9 cellular contexts compared by ENCODE assay signal in the genomic region with DNA sequence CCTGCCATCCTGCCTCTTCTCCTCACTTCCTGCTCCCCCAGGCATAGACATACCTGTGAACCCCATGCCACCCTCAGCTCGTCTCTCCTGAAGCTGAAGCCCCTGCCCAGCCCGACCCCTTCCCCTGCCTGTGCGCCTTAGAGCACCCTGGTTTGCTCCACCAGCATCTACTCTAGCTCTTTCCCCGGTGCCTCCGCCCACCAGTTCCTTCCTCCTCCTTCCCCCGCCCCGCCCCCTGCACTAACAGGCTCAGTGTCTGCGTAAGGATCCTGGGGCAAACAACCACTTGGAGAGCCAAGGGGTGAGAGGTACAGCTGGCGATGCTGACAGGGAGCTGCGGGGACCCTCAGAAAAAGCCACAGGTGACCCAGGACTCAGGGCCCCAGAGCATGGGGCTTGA. TPM values are rescaled to one million over a fixed set of nuclear protein-coding genes. Genes with fewer than 3 reads are reported as not detected.
DNase-seq lines count a peak whose midpoint lies in the region; ATAC-seq, FAIRE-seq and TF ChIP-seq lines count a peak whose summit lies in the region.
"Had no signal": no experiment of that assay in that cellular context is flagged by ENCODE, and none has a peak within 500 bp of the region (broad histone marks: within the 10 kb centered on the region; RNA-seq: fewer than 3 reads in every experiment).

No MANE protein-coding gene starts in this region.

- no peak overlapping the region for H2AFZ ChIP-seq in K562 (ENCODE audit: low read depth, low read length)

- WGBS in K562 (ENCODE audit: insufficient coverage, low coverage, missing lambda C conversion rate): 0% methylated on average over 2 of the region's 10 CpGs
- WGBS in esophagus squamous epithelium, 2 donors: 20% methylated on average over 5 to 6 of the region's 10 CpGs

- CTCF ChIA-PET in K562 (lab: Yijun Ruan, JAX; ENCODE audit: low intra/inter-chr PET ratio): interaction anchor here (1.7 to 2.0 kb wide), 3 partner anchors 88 to 164 kb away, joined by 4 to 18 read pairs (median 14); no protein-coding TSS in a partner anchor

- H3K4me3 ChIP-seq in K562 (no peak overlapping the region), esophagus squamous epithelium (no peak overlapping the region)
- H3K4me3 ChIP-seq: SK-N-MC had no signal

- POLR2A ChIA-PET in K562 (lab: Yijun Ruan, JAX): interaction anchor here (0.6 kb wide), 1 partner anchor 667 kb away, joined by 3 read pairs; no protein-coding TSS in a partner anchor

- TF ChIP-seq EP300 in K562 (IDR thresholded peaks at IDR 0.05; ENCODE audit: low read length): no peak

- BruUV-seq in K562 (replicated peaks; lab: Mats Ljungman, UMichigan): no TSS peak

- no peak for FAIRE-seq in K562 (lab: Jason Lieb, UNC)

- H3K9me3 ChIP-seq in K562 (replicated peaks; ENCODE audit: control insufficient read depth, insufficient read depth, low read depth, low read length) (no peaks in the 10 kb centered on the region), esophagus squamous epithelium (no peaks in the 10 kb centered on the region)

- intact Hi-C loops in K562 (cut with micrococcal nuclease) (loop anchor here (2.0 to 5.0 kb wide), 3 partner anchors 88 to 163 kb away; a partner anchor contains a TSS), esophagus squamous epithelium (cut with DNase I) (no loop called here)

- peaks cover 9% of the 10 kb centered on the region for H4K20me1 ChIP-seq in K562 (replicated peaks; ENCODE audit: control insufficient read depth, insufficient read depth, low read length)

- H3K4me1 ChIP-seq in K562 (replicated peaks in 1 of 2; ENCODE audit: control insufficient read depth in 2 of 2, insufficient read depth in 2 of 2, low read length in 2 of 2): peaks cover 0 to 22% of the 10 kb centered on the region in 2 experiments; a peak in 1 of 5 replicates
- peaks cover 0 to 14% (median 6%) of the 10 kb centered on the region in 3 donors for H3K4me1 ChIP-seq in esophagus squamous epithelium

- TF ChIP-seq RAD21 in K562 (CRISPR knock-in tag; conservative IDR thresholded peaks at IDR 0.05 in 1 of 2, IDR thresholded peaks at IDR 0.05 in 1 of 2): no peak

- peaks cover 24 to 53% of the 10 kb centered on the region in 2 experiments for H3K27me3 ChIP-seq in K562 (ENCODE audit: control insufficient read depth in 2 of 2, insufficient read depth in 2 of 2, low read length in 2 of 2)
- peaks cover 0 to 61% (median 0%) of the 10 kb centered on the region in 4 donors for H3K27me3 ChIP-seq in esophagus squamous epithelium

- no peak overlapping the region for H3K27ac ChIP-seq in K562 (ENCODE audit: extremely low read depth, low read depth, low read length)
- no peak overlapping the region for H3K27ac ChIP-seq in esophagus squamous epithelium
- H3K27ac ChIP-seq: SK-N-MC had no signal

- ATAC-seq in K562: peak; percentile 69
- no peak for ATAC-seq in HG02938 (IDR thresholded peaks at IDR 0.05; ENCODE audit: unreplicated experiment)

- peak; percentile 46 for DNase-seq in GM19238 (ENCODE audit: insufficient read length, low spot score)
- DNase-seq in UCSD-AML1 (lab: John Stamatoyannopoulos, UW; ENCODE audit: unreplicated experiment): peak; percentile 83
- DNase-seq in K562 (ENCODE audit: extremely low read depth in 1 of 4, low spot score in 3 of 4): peak in 1 of 4 experiments; percentile 26
- DNase-seq in stimulated activated CD4-positive, alpha-beta T cell treated with anti-CD3 and anti-CD28 coated beads, Interleukin-4, amount 100 ng/mL, for 1 hour: peak; percentile 73
- DNase-seq in NAMALWA (ENCODE audit: low spot score): no peak
- no peak for DNase-seq in NCI-H748 (lab: John Stamatoyannopoulos, UW; ENCODE audit: unreplicated experiment)
- DNase-seq in esophagus squamous epithelium (lab: John Stamatoyannopoulos, UW): no peak

- H3K4me2 ChIP-seq in K562 (ENCODE audit: insufficient read depth, low read length): no peak overlapping the region

- no peak for TF ChIP-seq CTCF in K562 (IDR thresholded peaks at IDR 0.05 in 2 of 3, conservative IDR thresholded peaks at IDR 0.05 in 1 of 3; ENCODE audit: insufficient read depth in 2 of 3, low read depth in 1 of 3, low read length in 3 of 3)
- no peak for TF ChIP-seq CTCF in esophagus squamous epithelium (IDR thresholded peaks at IDR 0.05)

- no peaks in the 10 kb centered on the region for H3K79me2 ChIP-seq in K562 (ENCODE audit: control insufficient read depth, insufficient read depth, low read length)

- TF ChIP-seq POLR2A in K562 (conservative IDR thresholded peaks at IDR 0.05) (no peak), esophagus squamous epithelium (IDR thresholded peaks at IDR 0.05) (no peak)

- H3K36me3 ChIP-seq in K562 (ENCODE audit: control insufficient read depth, insufficient read depth, low read length) (no peaks in the 10 kb centered on the region), esophagus squamous epithelium (no peaks in the 10 kb centered on the region)

- no peaks in the 10 kb centered on the region for H3K9me1 ChIP-seq in K562 (ENCODE audit: control insufficient read depth, insufficient read depth, low read length)

- in situ Hi-C loops in K562 (cut with MboI): no loop called here

- no peak overlapping the region for H3K9ac ChIP-seq in K562 (ENCODE audit: insufficient read depth in 1 of 2, low read depth in 2 of 2, low read length in 2 of 2)

TF ChIP-seq in K562, 482 proteins besides CTCF, POLR2A, EP300 and RAD21 (continues in another document):
- no peak for TF ChIP-seq ZBTB17 (CRISPR knock-in tag; IDR thresholded peaks at IDR 0.05)
- no peak for TF ChIP-seq CBX1 (IDR thresholded peaks at IDR 0.05; ENCODE audit: low read depth)
- TF ChIP-seq ZFX (CRISPR knock-in tag; IDR thresholded peaks at IDR 0.05): no peak
- no peak for TF ChIP-seq NONO (IDR thresholded peaks at IDR 0.05; ENCODE audit: low read depth in 2 of 2, low read length in 1 of 2)
- TF ChIP-seq TARDBP (IDR thresholded peaks at IDR 0.05): no peak
- no peak for TF ChIP-seq HSF4 (CRISPR knock-in tag; IDR thresholded peaks at IDR 0.05; ENCODE audit: borderline replicate concordance)
- no peak for TF ChIP-seq CXXC5 (CRISPR knock-in tag; IDR thresholded peaks at IDR 0.05)

RNA-seq across cellular contexts. Expression of a gene that starts 1.9 kb away (rescaled TPM):
- not detected in 2 replicates for total RNA-seq in K562 (2011; cell fraction: chromatin; rRNA removed; ENCODE audit: low replicate concordance)
- total RNA-seq in K562 (2011; cell fraction: nucleolus; rRNA removed): not detected in 2 replicates
- not detected in 2 replicates for total RNA-seq in K562 (2011; cell fraction: nucleoplasm; rRNA removed)
- total RNA-seq in K562 (2014; rRNA removed) (not detected in 2 replicates), K562 (2014; rRNA removed; fragmentation: Illumina TruSeq; extraction: Trizol) (not detected in 2 replicates), K562 (2015; rRNA removed; fragmentation: Illumina TruSeq; extraction: Trizol) (not detected in 2 replicates), K562 (2021) (not detected in 2 replicates), esophagus squamous epithelium (under 1 TPM in 1 of 4 donors, not detected in 3; 0.38 TPM)
- polyA plus RNA-seq in K562 (2011; rRNA removed) (not detected in 2 replicates), K562 (2014; fragmentation: Illumina TruSeq; extraction: Trizol) (not detected in 2 replicates), K562 (2014; fragmentation: Nextera tagmentation; extraction: Ambion mirVana) (not detected), K562 (2014; rRNA removed) (not detected in 2 replicates)
- not detected in 2 replicates for polyA plus RNA-seq in K562 (2011; cell fraction: cytosol; rRNA removed)
- not detected in 2 replicates for polyA plus RNA-seq in K562 (2011; cell fraction: nucleus; rRNA removed)
- not detected in 2 replicates for polyA plus RNA-seq in K562 (2012)
- polyA minus RNA-seq in K562 (2011; rRNA and poly(A)+ RNA removed): not detected in 2 replicates
- polyA minus RNA-seq in K562 (2011; cell fraction: cytosol; rRNA and poly(A)+ RNA removed): not detected in 2 replicates
- polyA minus RNA-seq in K562 (2011; cell fraction: nucleus; rRNA and poly(A)+ RNA removed): not detected in 2 replicates

RNA-seq across cellular contexts. Expression of a gene that starts 7.6 kb away (rescaled TPM):
- not detected in 2 replicates for total RNA-seq in K562 (2011; cell fraction: chromatin; rRNA removed; ENCODE audit: low replicate concordance)
- not detected in 2 replicates for total RNA-seq in K562 (2011; cell fraction: nucleolus; rRNA removed)
- not detected in 2 replicates for total RNA-seq in K562 (2011; cell fraction: nucleoplasm; rRNA removed)
- total RNA-seq in K562 (2014; rRNA removed) (not detected in 2 replicates), K562 (2014; rRNA removed; fragmentation: Illumina TruSeq; extraction: Trizol) (not detected in 2 replicates), K562 (2015; rRNA removed; fragmentation: Illumina TruSeq; extraction: Trizol) (not detected in 2 replicates), K562 (2021) (not detected in 2 replicates), esophagus squamous epithelium (not detected)
- polyA plus RNA-seq in K562 (2011; rRNA removed) (not detected in 2 replicates), K562 (2014; fragmentation: Illumina TruSeq; extraction: Trizol) (not detected in 2 replicates), K562 (2014; fragmentation: Nextera tagmentation; extraction: Ambion mirVana) (not detected), K562 (2014; rRNA removed) (not detected in 2 replicates)
- not detected in 2 replicates for polyA plus RNA-seq in K562 (2011; cell fraction: cytosol; rRNA removed)
- not detected in 2 replicates for polyA plus RNA-seq in K562 (2011; cell fraction: nucleus; rRNA removed)
- polyA plus RNA-seq in K562 (2012): not detected in 2 replicates
- not detected in 2 replicates for polyA minus RNA-seq in K562 (2011; rRNA and poly(A)+ RNA removed)
- polyA minus RNA-seq in K562 (2011; cell fraction: cytosol; rRNA and poly(A)+ RNA removed): not detected in 2 replicates
- not detected in 2 replicates for polyA minus RNA-seq in K562 (2011; cell fraction: nucleus; rRNA and poly(A)+ RNA removed)

RNA-seq across cellular contexts. Expression of a gene that starts 43.2 kb away (rescaled TPM):
- total RNA-seq in K562 (2011; cell fraction: chromatin; rRNA removed; ENCODE audit: low replicate concordance): 0.76 and 1.1 TPM in 2 replicates
- total RNA-seq in K562 (2011; cell fraction: nucleolus; rRNA removed): 0.66 and 0.83 TPM in 2 replicates
- 0.46 and 0.95 TPM in 2 replicates for total RNA-seq in K562 (2011; cell fraction: nucleoplasm; rRNA removed)
- not detected in 2 replicates for total RNA-seq in K562 (2014; rRNA removed)
- total RNA-seq in K562 (2014; rRNA removed; fragmentation: Illumina TruSeq; extraction: Trizol): not detected in 2 replicates
- total RNA-seq in K562 (2015; rRNA removed; fragmentation: Illumina TruSeq; extraction: Trizol): not detected in 2 replicates
- not detected in 2 replicates for total RNA-seq in K562 (2021)
- 0.10 and 0.19 TPM in 2 replicates for polyA plus RNA-seq in K562 (2011; rRNA removed)
- 0.09 and 0.12 TPM in 2 replicates for polyA plus RNA-seq in K562 (2011; cell fraction: cytosol; rRNA removed)
- polyA plus RNA-seq in K562 (2011; cell fraction: nucleus; rRNA removed): 0.38 and 0.58 TPM in 2 replicates
- polyA plus RNA-seq in K562 (2012): 0.03 TPM in 1 of 2 replicates, not detected in the other
- polyA plus RNA-seq in K562 (2014; fragmentation: Illumina TruSeq; extraction: Trizol): not detected in 2 replicates
- polyA plus RNA-seq in K562 (2014; fragmentation: Nextera tagmentation; extraction: Ambion mirVana): not detected
- not detected in 2 replicates for polyA plus RNA-seq in K562 (2014; rRNA removed)
- polyA minus RNA-seq in K562 (2011; rRNA and poly(A)+ RNA removed): 0.21 and 0.32 TPM in 2 replicates
- not detected in 2 replicates for polyA minus RNA-seq in K562 (2011; cell fraction: cytosol; rRNA and poly(A)+ RNA removed)
- polyA minus RNA-seq in K562 (2011; cell fraction: nucleus; rRNA and poly(A)+ RNA removed): 0.54 and 1.00 TPM in 2 replicates
- under 1 TPM in 2 of 4 donors, not detected in 2; 0.12 to 0.76 TPM for total RNA-seq in esophagus squamous epithelium

Comparison
In these comparisons a context has a peak if more than half of its experiments do, and no peak if none do; other contexts are left out.
1. DNase-seq: peak in GM19238 (single experiment), UCSD-AML1 (single experiment) and stimulated activated CD4-positive, alpha-beta T cell treated with anti-CD3 and anti-CD28 coated beads, Interleukin-4, amount 100 ng/mL, for 1 hour (single experiment); none in NAMALWA (single experiment), NCI-H748 (single experiment) and esophagus squamous epithelium (single experiment).